Comparison of ENCODE assay signal across 1 cellular context in the genomic region with DNA sequence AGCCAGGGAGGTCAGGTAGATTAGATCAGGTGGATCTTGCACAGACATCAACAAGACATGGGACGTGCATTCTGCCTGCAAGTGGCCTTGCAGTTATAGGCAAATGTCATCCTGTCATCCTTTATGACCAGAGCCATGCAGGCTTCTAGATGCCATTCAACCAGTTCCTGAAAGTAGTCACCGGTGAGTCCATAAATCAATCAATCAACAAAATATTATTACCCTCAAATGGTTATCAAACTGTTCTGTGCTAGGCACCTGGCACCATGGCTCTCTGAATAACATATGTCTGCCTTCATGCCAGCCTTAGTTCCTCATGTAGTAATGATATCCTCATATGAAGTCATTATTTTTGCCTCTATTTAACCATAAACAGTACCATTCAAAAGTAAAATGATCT.
TF ChIP-seq lines count a peak whose summit lies in the region.

No MANE protein-coding gene starts in this region.

TF ChIP-seq in IMR-90, 13 proteins besides CTCF, POLR2A, EP300 and RAD21 (continued from another document):
- TF ChIP-seq MXI1 (IDR thresholded peaks at IDR 0.05; ENCODE audit: borderline replicate concordance, low read depth, low read length), result no peak
- TF ChIP-seq CEBPB (IDR thresholded peaks at IDR 0.05; ENCODE audit: low read depth, low read length), result no peak
- TF ChIP-seq CHD1 (IDR thresholded peaks at IDR 0.05; ENCODE audit: low read depth, low read length), result no peak
